8 cellular contexts compared by ENCODE assay signal in the genomic region with DNA sequence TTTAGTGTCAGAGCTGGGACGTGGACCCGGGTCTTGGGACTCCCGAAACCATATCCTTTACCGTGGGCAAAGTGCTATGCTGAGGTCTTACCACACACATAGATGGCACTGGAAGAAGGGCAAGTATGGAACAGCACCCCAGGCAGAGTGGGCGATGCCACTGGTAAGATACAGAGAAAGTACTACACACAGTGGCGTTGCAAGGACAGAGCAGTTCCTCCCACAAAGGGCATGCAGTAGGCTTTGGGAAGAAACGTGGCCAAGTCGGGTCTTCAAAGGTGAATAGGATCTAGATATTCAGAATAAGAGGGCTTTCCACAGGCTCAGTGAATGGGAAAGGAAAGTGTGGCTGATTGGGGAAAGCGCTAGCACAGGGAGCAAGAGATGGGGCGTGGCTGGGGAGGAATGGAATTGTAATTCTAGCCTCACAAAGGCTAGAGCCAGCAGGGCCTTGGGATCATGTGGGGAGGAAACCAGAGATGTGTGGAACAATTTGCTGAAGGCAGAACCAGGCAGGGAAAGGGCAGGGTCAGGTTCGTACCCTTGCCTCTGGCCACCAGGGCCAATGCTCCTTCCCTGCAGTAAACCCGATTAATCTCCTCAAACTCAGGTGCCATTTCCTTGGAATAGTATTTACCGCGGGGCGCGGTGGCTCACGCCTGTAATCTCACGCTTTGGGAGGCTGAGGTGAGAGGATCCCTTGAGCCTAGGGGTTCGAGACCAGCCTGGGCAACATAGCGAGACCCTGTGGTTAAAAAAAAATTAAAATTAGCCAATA. TPM values are rescaled to one million over a fixed set of nuclear protein-coding genes. Genes with fewer than 3 reads are reported as not detected.
DNase-seq lines count a peak whose midpoint lies in the region; ATAC-seq, FAIRE-seq and TF ChIP-seq lines count a peak whose summit lies in the region.

No MANE protein-coding gene starts in this region.

- peak in 1 of 2 experiments; percentile 45 for DNase-seq in PC-9
- no peak for DNase-seq in effector memory CD8-positive, alpha-beta T cell

- FAIRE-seq in G401.6 (lab: Jason Lieb, UNC) = peak; percentile 97

- H3K4me2 ChIP-seq in PC-9 = peak overlapping the region; percentile 99

- no peak for TF ChIP-seq POLR2A in GM18505 (IDR thresholded peaks at IDR 0.05; ENCODE audit: borderline replicate concordance, extremely low read depth, insufficient read depth, insufficient read length)

- H2AFZ ChIP-seq in PC-9 = no peak overlapping the region; the same call in 1 of the 2 replicates

- H3K9me2 ChIP-seq in PC-9 (ENCODE audit: insufficient read depth) = no peaks in the 10 kb centered on the region

- H3K27ac ChIP-seq in PC-9 (peak overlapping the region; percentile 89; the same call in 1 of the 2 replicates), muscle layer of duodenum (ENCODE audit: low read length) (peak overlapping the region; percentile 95)

- no peaks in the 10 kb centered on the region for H3K36me3 ChIP-seq in PC-9 (ENCODE audit: low read depth)
- H3K36me3 ChIP-seq in muscle layer of duodenum (ENCODE audit: control insufficient read depth in 1 of 2, insufficient read depth in 2 of 2, low read length in 2 of 2) = peaks cover 0 to 4% of the 10 kb centered on the region in 2 donors

- H3K9me3 Mint-ChIP-seq in effector memory CD8-positive, alpha-beta T cell = no peaks in the 10 kb centered on the region

- H3F3A ChIP-seq in PC-9 (ENCODE audit: insufficient read depth, low read depth) = peaks cover 35% of the 10 kb centered on the region

- no TSS peak for BruUV-seq in PC-9 (replicated peaks; lab: Mats Ljungman, UMichigan)

- POLR2A ChIA-PET in PC-9 (lab: Charles Lee; ENCODE audit: unreplicated experiment) = interaction anchor here (0.7 kb wide), 1 partner anchor 250 kb away, joined by 4 read pairs; no protein-coding TSS in a partner anchor

- no peaks in the 10 kb centered on the region for H4K20me1 ChIP-seq in PC-9 (ENCODE audit: insufficient read depth)

- H3K27me3 ChIP-seq in PC-9 (ENCODE audit: insufficient read depth, low read depth) (no peaks in the 10 kb centered on the region), muscle layer of duodenum (ENCODE audit: low read depth, low read length) (no peaks in the 10 kb centered on the region)

- no peak for TF ChIP-seq CTCF in PC-9 (conservative IDR thresholded peaks at IDR 0.05)

- intact Hi-C loops in PC-9 (cut with micrococcal nuclease; ENCODE audit: unreplicated experiment) = no loop called here

- CTCF ChIA-PET in PC-9 (lab: Charles Lee) = no interaction called here

- H3K36me3 Mint-ChIP-seq in effector memory CD8-positive, alpha-beta T cell (ENCODE audit: insufficient read depth) = peaks cover 30% of the 10 kb centered on the region

- H3K9me3 ChIP-seq in PC-9 (ENCODE audit: insufficient read depth, low read depth) = no peaks in the 10 kb centered on the region
- H3K9me3 ChIP-seq in muscle layer of duodenum (ENCODE audit: control insufficient read depth in 1 of 2, low read length in 2 of 2) = no peaks in the 10 kb centered on the region

- H3K27ac Mint-ChIP-seq in effector memory CD8-positive, alpha-beta T cell = peak overlapping the region; percentile 100

- H3K4me3 Mint-ChIP-seq in effector memory CD8-positive, alpha-beta T cell = peak overlapping the region; percentile 96 to 97

- H3K4me1 ChIP-seq in PC-9 (replicated peaks; ENCODE audit: insufficient read depth) (peaks cover 31% of the 10 kb centered on the region), muscle layer of duodenum (ENCODE audit: control insufficient read depth in 1 of 2, insufficient read depth in 2 of 2, low read length in 2 of 2) (peaks cover 0 to 14% of the 10 kb centered on the region in 2 donors)

- H3K27me3 Mint-ChIP-seq in effector memory CD8-positive, alpha-beta T cell = no peaks in the 10 kb centered on the region

- H3K4me3 ChIP-seq in PC-9 (peak overlapping the region; percentile 95; the same call in 1 of the 2 replicates), muscle layer of duodenum (ENCODE audit: low read depth in 1 of 2, low read length in 2 of 2) (peak overlapping the region; percentile 67 to 68)

- no peak for ATAC-seq in effector memory CD8-positive, alpha-beta T cell (replicated peaks)
- ATAC-seq in GM21786 (IDR thresholded peaks at IDR 0.05; ENCODE audit: unreplicated experiment) (no peak), HG02798 (IDR thresholded peaks at IDR 0.05; ENCODE audit: poor library complexity, unreplicated experiment) (no peak), GM18505 (IDR thresholded peaks at IDR 0.05; ENCODE audit: unreplicated experiment) (no peak), HG03175 (IDR thresholded peaks at IDR 0.05; ENCODE audit: unreplicated experiment) (no peak)

- H3K4me1 Mint-ChIP-seq in effector memory CD8-positive, alpha-beta T cell (ENCODE audit: low read depth in 2 of 2) = peaks cover 45 to 66% of the 10 kb centered on the region in 2 donors

- H3K79me2 ChIP-seq in PC-9 (ENCODE audit: low read depth) = no peaks in the 10 kb centered on the region

RNA-seq across cellular contexts. Expression of a gene that starts 36.0 kb away (rescaled TPM):
- total RNA-seq in PC-9 (2021) = 148 and 227 TPM in 2 replicates
